24 cellular contexts compared by ENCODE assay signal in genomic region chr5:139742173-139742903, GRCh38. TPM values are rescaled to one million over a fixed set of nuclear protein-coding genes. Genes with fewer than 3 reads are reported as not detected.
A peak's percentile ranks its signal among the peaks of the same experiment; 100 is the strongest.
DNase-seq lines count a peak whose midpoint lies in the region; ATAC-seq, FAIRE-seq and TF ChIP-seq lines count a peak whose summit lies in the region.
"Had no signal": no experiment of that assay in that cellular context is flagged by ENCODE, and none has a peak within 500 bp of the region (broad histone marks: within the 10 kb centered on the region; RNA-seq: fewer than 3 reads in every experiment).

No MANE protein-coding gene starts in this region.

- peaks cover 73% of the 10 kb centered on the region for H3K4me1 Mint-ChIP-seq in nephron

- peak overlapping the region in 1 of 3 experiments; percentile 7 for H3K4me3 Mint-ChIP-seq in nephron
- H3K4me3 Mint-ChIP-seq: activated CD4-positive, alpha-beta T cell treated with anti-CD3 and anti-CD28 coated beads for 36 hours; activated naive CD4-positive, alpha-beta T cell treated with anti-CD3 and anti-CD28 coated beads for 36 hours; activated T-cell treated with anti-CD3 and anti-CD28 coated beads, Interleukin-2, amount 50 U/mL, for 72 hours; CD8-positive, alpha-beta T cell had no signal

- ATAC-seq in omental fat pad (ENCODE audit: low FRiP score): no peak
- ATAC-seq: activated CD4-positive, alpha-beta T cell treated with anti-CD3 and anti-CD28 coated beads for 36 hours; activated T-cell treated with anti-CD3 and anti-CD28 coated beads, Interleukin-2, amount 50 U/mL, for 72 hours; CD8-positive, alpha-beta T cell; lower lobe of right lung had no signal

- TF ChIP-seq POLR2A in thyroid gland (IDR thresholded peaks at IDR 0.05): no peak

- H3K36me3 Mint-ChIP-seq in nephron (ENCODE audit: low read depth): no peaks in the 10 kb centered on the region
- H3K36me3 Mint-ChIP-seq: CD8-positive, alpha-beta T cell; immature natural killer cell had no signal

- peak overlapping the region; percentile 2 to 59 (median 13) for H3K27ac Mint-ChIP-seq in nephron
- H3K27ac Mint-ChIP-seq: activated CD4-positive, alpha-beta T cell treated with anti-CD3 and anti-CD28 coated beads for 36 hours; activated naive CD4-positive, alpha-beta T cell treated with anti-CD3 and anti-CD28 coated beads for 36 hours; activated T-cell treated with anti-CD3 and anti-CD28 coated beads, Interleukin-2, amount 50 U/mL, for 72 hours; CD8-positive, alpha-beta T cell had no signal

- peaks cover 32% of the 10 kb centered on the region for H3K27me3 Mint-ChIP-seq in nephron (ENCODE audit: low read depth)

- in situ Hi-C loops in GM13976 (cut with MboI; ENCODE audit: low sequenced_read_pairs, unreplicated experiment): no loop called here

- no peak overlapping the region for H3K27ac ChIP-seq in thyroid gland
- H3K27ac ChIP-seq: epithelial cell of prostate, lower lobe of right lung, right atrium auricular region, uterus had no signal

- DNase-seq in HTR-8/SVneo (ENCODE audit: insufficient read length, low spot score) (no peak), cerebellar cortex (ENCODE audit: low spot score) (peak; percentile 47), thyroid gland (peak; percentile 25 to 69), GM13976 (ENCODE audit: low spot score) (no peak), omental fat pad (ENCODE audit: low spot score) (no peak)
- no peak for DNase-seq in activated CD4-positive, alpha-beta T cell treated with anti-CD3 and anti-CD28 coated beads, Interleukin-2, amount 50 U/mL, for 4 hours
- DNase-seq: activated CD4-positive, alpha-beta T cell treated with anti-CD3 and anti-CD28 coated beads for 36 hours; activated naive CD4-positive, alpha-beta T cell treated with anti-CD3 and anti-CD28 coated beads for 36 hours; activated T-cell treated with anti-CD3 and anti-CD28 coated beads, Interleukin-2, amount 50 U/mL, for 72 hours; amniotic stem cell; CD8-positive, alpha-beta T cell; DMS53; immature natural killer cell; lower lobe of right lung; NCI-H1105; NCI-H2081 treated with DMSO at 0.1 percent for 48 hours; NCI-H446 treated with DMSO at 0.1 percent for 48 hours; occipital lobe; SHP77 treated with DMSO at 0.1 percent for 48 hours; uterus had no signal

- intact Hi-C loops in thyroid gland (cut with DNase I): no loop called here

- H3K27me3 ChIP-seq in thyroid gland: no peaks in the 10 kb centered on the region
- H3K27me3 ChIP-seq: right atrium auricular region had no signal

- H3K4me3 ChIP-seq in thyroid gland (replicated peaks in 1 of 3): no peak overlapping the region
- H3K4me3 ChIP-seq: lower lobe of right lung, right atrium auricular region, uterus had no signal

- no peaks in the 10 kb centered on the region for H3K9me3 Mint-ChIP-seq in nephron
- H3K9me3 Mint-ChIP-seq: activated naive CD4-positive, alpha-beta T cell treated with anti-CD3 and anti-CD28 coated beads for 36 hours; activated T-cell treated with anti-CD3 and anti-CD28 coated beads, Interleukin-2, amount 50 U/mL, for 72 hours; CD8-positive, alpha-beta T cell; immature natural killer cell had no signal

- no peaks in the 10 kb centered on the region for H3K36me3 ChIP-seq in thyroid gland
- H3K36me3 ChIP-seq: lower lobe of right lung, right atrium auricular region, uterus had no signal

- peaks cover 15 to 36% of the 10 kb centered on the region in 2 donors for H3K4me1 ChIP-seq in thyroid gland

- TF ChIP-seq CTCF in nephron (IDR thresholded peaks at IDR 0.05; ENCODE audit: unreplicated experiment in 3 of 3) (no peak), thyroid gland (IDR thresholded peaks at IDR 0.05) (no peak), GM13976 (IDR thresholded peaks at IDR 0.05; ENCODE audit: borderline replicate concordance, control extremely low read depth, extremely low read depth, insufficient read depth, missing control alignments) (no peak), omental fat pad (IDR thresholded peaks at IDR 0.05) (no peak)

- H3K9me3 ChIP-seq in thyroid gland: no peaks in the 10 kb centered on the region
- H3K9me3 ChIP-seq: lower lobe of right lung, right atrium auricular region, uterus had no signal

- peak; percentile 58 for FAIRE-seq in HTR-8/SVneo (lab: Jason Lieb, UNC)

- 72 to 78% methylated on average over 12 to 14 of the region's 14 CpGs for WGBS in thyroid gland, 2 donors

RNA-seq across cellular contexts. Expression of gene PSD2, which starts 53.3 kb away (rescaled TPM):
- total RNA-seq in thyroid gland (under 1 TPM in 3 of 4 donors, not detected in 1; 0.11 to 0.67 (median 0.13) TPM), omental fat pad (under 1 TPM in 3 of 4 donors, not detected in 1; 0.12 to 0.46 (median 0.16) TPM)
- total RNA-seq: activated CD4-positive, alpha-beta T cell treated with anti-CD3 and anti-CD28 coated beads for 36 hours; activated CD8-positive, alpha-beta memory T cell treated with anti-CD3 and anti-CD28 coated beads for 36 hours; activated naive CD4-positive, alpha-beta T cell treated with anti-CD3 and anti-CD28 coated beads for 36 hours; activated T-cell treated with anti-CD3 and anti-CD28 coated beads, Interleukin-2, amount 50 U/mL, for 72 hours; lower lobe of right lung had no signal

Comparison
In these comparisons a context has a peak if more than half of its experiments do, and no peak if none do; other contexts are left out.
1. DNase-seq: peak in cerebellar cortex (single experiment) and thyroid gland (2 of 2); none in HTR-8/SVneo (single experiment), activated CD4-positive, alpha-beta T cell treated with anti-CD3 and anti-CD28 coated beads, Interleukin-2, amount 50 U/mL, for 4 hours (0 of 2), GM13976 (single experiment) and omental fat pad (single experiment).